Comparison of ENCODE assay signal across 12 cellular contexts in genomic region chr11:18267335-18268133, GRCh38. TPM values are rescaled to one million over a fixed set of nuclear protein-coding genes. Genes with fewer than 3 reads are reported as not detected.
DNase-seq lines count a peak whose midpoint lies in the region; ATAC-seq lines count a peak whose summit lies in the region.
"Not testable (repeated sequence)": the region's sequence is repeated elsewhere in the genome, so short reads cannot be mapped to it uniquely, and the experiment has no call there.
"Had no signal": no experiment of that assay in that cellular context is flagged by ENCODE, and none has a peak within 500 bp of the region (broad histone marks: within the 10 kb centered on the region; RNA-seq: fewer than 3 reads in every experiment).

No MANE protein-coding gene starts in this region.

- peak overlapping the region; percentile 75 for H3K4me3 Mint-ChIP-seq in T-helper 17 cell
- peak overlapping the region; percentile 73 to 81 for H3K4me3 Mint-ChIP-seq in effector memory CD8-positive, alpha-beta T cell
- peak overlapping the region; percentile 43 for H3K4me3 Mint-ChIP-seq in stimulated activated effector memory CD8-positive, alpha-beta T cell treated with anti-CD3 and anti-CD28 coated beads, Interleukin-12 subunit alpha, Interleukin-12 subunit beta, amount 100 ng/mL, for 72 hours

- not testable (repeated sequence) for H3K27me3 Mint-ChIP-seq in T-helper 17 cell; effector memory CD8-positive, alpha-beta T cell

- peaks cover 21% of the 10 kb centered on the region for H3K4me1 Mint-ChIP-seq in T-helper 17 cell
- peaks cover 6 to 12% of the 10 kb centered on the region in 2 donors for H3K4me1 Mint-ChIP-seq in effector memory CD8-positive, alpha-beta T cell (ENCODE audit: low read depth in 2 of 2)
- peaks cover 26% of the 10 kb centered on the region for H3K4me1 Mint-ChIP-seq in stimulated activated effector memory CD8-positive, alpha-beta T cell treated with anti-CD3 and anti-CD28 coated beads, Interleukin-12 subunit alpha, Interleukin-12 subunit beta, amount 100 ng/mL, for 72 hours

- not testable (repeated sequence) for DNase-seq in T-helper 17 cell; effector memory CD8-positive, alpha-beta T cell; stimulated activated effector memory CD8-positive, alpha-beta T cell treated with anti-CD3 and anti-CD28 coated beads, Interleukin-12 subunit alpha, Interleukin-12 subunit beta, amount 100 ng/mL, for 72 hours (ENCODE audit: low spot score in 2 of 2)

- H3K9me3 ChIP-seq in T-helper 17 cell (ENCODE audit: control insufficient read depth, low read length, poor library complexity, severe bottlenecking) = not testable (repeated sequence)

- not testable (repeated sequence) for H3K36me3 Mint-ChIP-seq in T-helper 17 cell (ENCODE audit: low read depth); effector memory CD8-positive, alpha-beta T cell (ENCODE audit: insufficient read depth); stimulated activated effector memory CD8-positive, alpha-beta T cell treated with anti-CD3 and anti-CD28 coated beads, Interleukin-12 subunit alpha, Interleukin-12 subunit beta, amount 100 ng/mL, for 72 hours

- peak overlapping the region; percentile 67 for H3K27ac Mint-ChIP-seq in T-helper 17 cell
- peak overlapping the region; percentile 90 to 95 for H3K27ac Mint-ChIP-seq in effector memory CD8-positive, alpha-beta T cell
- not testable (repeated sequence) for H3K27ac Mint-ChIP-seq in stimulated activated effector memory CD8-positive, alpha-beta T cell treated with anti-CD3 and anti-CD28 coated beads, Interleukin-12 subunit alpha, Interleukin-12 subunit beta, amount 100 ng/mL, for 72 hours

- not testable (repeated sequence) for H3K9me3 Mint-ChIP-seq in effector memory CD8-positive, alpha-beta T cell; stimulated activated effector memory CD8-positive, alpha-beta T cell treated with anti-CD3 and anti-CD28 coated beads, Interleukin-12 subunit alpha, Interleukin-12 subunit beta, amount 100 ng/mL, for 72 hours

- ATAC-seq in GM18499 (IDR thresholded peaks at IDR 0.05; ENCODE audit: insufficient read depth, unreplicated experiment) (peak; percentile 20), GM19395 (IDR thresholded peaks at IDR 0.05; ENCODE audit: unreplicated experiment) (peak; percentile 65), GM21737 (IDR thresholded peaks at IDR 0.05; ENCODE audit: unreplicated experiment) (peak; percentile 58), HG02981 (IDR thresholded peaks at IDR 0.05; ENCODE audit: unreplicated experiment) (peak; percentile 65), HG03460 (IDR thresholded peaks at IDR 0.05; ENCODE audit: unreplicated experiment) (peak; percentile 64), T-helper 17 cell (peak; percentile 59)
- peak; percentile 72 for ATAC-seq in effector memory CD8-positive, alpha-beta T cell (replicated peaks)
- peak; percentile 81 for ATAC-seq in stimulated activated effector memory CD8-positive, alpha-beta T cell treated with anti-CD3 and anti-CD28 coated beads, Interleukin-12 subunit alpha, Interleukin-12 subunit beta, amount 100 ng/mL, for 72 hours

RNA-seq across cellular contexts. Expression of gene SAA1, which starts 1.5 kb away (rescaled TPM):
- total RNA-seq in T-helper 17 cell = not detected
- total RNA-seq: NCI-H460, smooth muscle cell had no signal

RNA-seq across cellular contexts. Expression of gene SAA2, which starts 19.1 kb away (rescaled TPM):
- not detected for total RNA-seq in T-helper 17 cell
- total RNA-seq: NCI-H460, SK-MEL-5, smooth muscle cell had no signal

RNA-seq across cellular contexts. Expression of gene SAA4, which starts 30.9 kb away (rescaled TPM):
- total RNA-seq in T-helper 17 cell = not detected
- total RNA-seq: NCI-H460, SK-MEL-5, smooth muscle cell, ureter had no signal

RNA-seq across cellular contexts. Expression of gene HPS5, which starts 54.4 kb away (rescaled TPM):
- 10 to 100 TPM; 12.8 to 15.7 TPM for total RNA-seq in T-helper 17 cell

RNA-seq across cellular contexts. Expression of gene GTF2H1, which starts 54.8 kb away (rescaled TPM):
- 10 to 100 TPM; 22.0 to 24.4 TPM for total RNA-seq in T-helper 17 cell

Comparison
In these comparisons a context has a peak if more than half of its experiments do, and no peak if none do; other contexts are left out.
1. ATAC-seq: peak in every context shown above with its lines; median percentile 81 in stimulated activated effector memory CD8-positive, alpha-beta T cell treated with anti-CD3 and anti-CD28 coated beads, Interleukin-12 subunit alpha, Interleukin-12 subunit beta, amount 100 ng/mL, for 72 hours; 72 in effector memory CD8-positive, alpha-beta T cell; 65 in GM19395; 65 in HG02981; 64 in HG03460; 59 in T-helper 17 cell; 58 in GM21737; 20 in GM18499.